ENCODE assay signal across 8 cellular contexts in genomic region chr20:35146299-35146921, GRCh38. TPM values are rescaled to one million over a fixed set of nuclear protein-coding genes. Genes with fewer than 3 reads are reported as not detected.
DNase-seq lines count a peak whose midpoint lies in the region; ATAC-seq and TF ChIP-seq lines count a peak whose summit lies in the region.

No MANE protein-coding gene starts in this region.

- peak overlapping the region; percentile 85 for H3K4me3 ChIP-seq in SK-N-MC
- H3K4me3 ChIP-seq in ectodermal cell (ENCODE audit: insufficient read depth, low read depth, low read length), result peak overlapping the region; percentile 71
- peak overlapping the region; percentile 56 for H3K4me3 ChIP-seq in mucosa of descending colon

- H3K27me3 ChIP-seq in ectodermal cell (ENCODE audit: control insufficient read depth, insufficient read depth, low read length, poor library complexity, severe bottlenecking), result no peaks in the 10 kb centered on the region

- CTCF ChIA-PET in HEK293T (lab: Yijun Ruan, JAX), result interaction anchor here (0.6 to 3.5 kb wide), 8 partner anchors 24 to 1211 kb away, joined by 3 to 15 read pairs (median 4); no protein-coding TSS in a partner anchor

- ATAC-seq in mucosa of descending colon (peak; percentile 56), GM18520 (IDR thresholded peaks at IDR 0.05; ENCODE audit: unreplicated experiment) (no peak)

- no peak overlapping the region for H3K27ac ChIP-seq in SK-N-MC
- H3K27ac ChIP-seq in ectodermal cell (ENCODE audit: insufficient read depth, low read depth, low read length, poor library complexity, severe bottlenecking), result no peak overlapping the region

- POLR2A ChIA-PET in HEK293T (lab: Yijun Ruan, JAX), result interaction anchor here (1.1 kb wide), 1 partner anchor 20 kb away, joined by 3 read pairs; no protein-coding TSS in a partner anchor

- peak; percentile 23 for DNase-seq in Daoy (ENCODE audit: low read depth)
- DNase-seq in HEK293T (ENCODE audit: extremely low spot score), result peak; percentile 50
- no peak for DNase-seq in SK-N-MC (ENCODE audit: low read depth, low spot score)
- DNase-seq in mucosa of descending colon, result peak; percentile 43 to 69 (median 61)
- DNase-seq in GDM1 (lab: John Stamatoyannopoulos, UW), result no peak
- DNase-seq in cerebellar nuclear complex (lab: John Stamatoyannopoulos, UW), result no peak

- H3K36me3 ChIP-seq in SK-N-MC (ENCODE audit: insufficient read depth, low read length) (no peaks in the 10 kb centered on the region; the same call in 1 of the 2 replicates), ectodermal cell (ENCODE audit: control insufficient read depth, insufficient read depth, low read length) (peaks cover 3% of the 10 kb centered on the region), mucosa of descending colon (ENCODE audit: low read depth) (no peaks in the 10 kb centered on the region)

- WGBS in ectodermal cell, 2 experiments, result 5 to 7% methylated on average over 23 of the region's 23 CpGs

- H3K9me3 ChIP-seq in SK-N-MC (ENCODE audit: low read depth, low read length), result no peaks in the 10 kb centered on the region
- H3K9me3 ChIP-seq in ectodermal cell (ENCODE audit: control insufficient read depth, low read length), result no peaks in the 10 kb centered on the region
- no peaks in the 10 kb centered on the region for H3K9me3 ChIP-seq in mucosa of descending colon

- H3K9ac ChIP-seq in SK-N-MC (ENCODE audit: insufficient read length), result peak overlapping the region; percentile 65

- no peaks in the 10 kb centered on the region for H3K4me1 ChIP-seq in ectodermal cell (ENCODE audit: control insufficient read depth, insufficient read depth, low read length)
- peaks cover 4% of the 10 kb centered on the region for H3K4me1 ChIP-seq in mucosa of descending colon (ENCODE audit: low read depth)

- no peak for TF ChIP-seq CTCF in mucosa of descending colon (IDR thresholded peaks at IDR 0.05)

- intact Hi-C loops in mucosa of descending colon (cut with DNase I, micrococcal nuclease), result loop anchor here in 1 of 2 donors (10.0 kb wide), 1 partner anchor 68 kb away; no protein-coding TSS in a partner anchor

TF ChIP-seq in HEK293T, 16 proteins besides CTCF, POLR2A, EP300 and RAD21:
- TF ChIP-seq ARNT (IDR thresholded peaks at IDR 0.05) (no peak), LEF1 (IDR thresholded peaks at IDR 0.05; ENCODE audit: borderline replicate concordance) (no peak), L3MBTL2 (conservative IDR thresholded peaks at IDR 0.05) (no peak), BHLHE40 (IDR thresholded peaks at IDR 0.05; ENCODE audit: borderline replicate concordance) (no peak), TARDBP (IDR thresholded peaks at IDR 0.05) (no peak), NFRKB (IDR thresholded peaks at IDR 0.05) (no peak), HDGF (IDR thresholded peaks at IDR 0.05; ENCODE audit: borderline replicate concordance) (no peak)

RNA-seq across cellular contexts. Expression of gene EDEM2, which starts 0.7 kb away (rescaled TPM):
- 22.7 and 25.9 TPM in 2 replicates for total RNA-seq in Daoy (2014; rRNA removed; shearing (Covaris generic))
- polyA plus RNA-seq in ectodermal cell (2013, experiment 1 of 4), result 17.6 TPM
- 18.0 TPM for polyA plus RNA-seq in ectodermal cell (2013, experiment 2 of 4)
- 14.5 TPM for polyA plus RNA-seq in ectodermal cell (2013, experiment 3 of 4)
- 16.1 TPM for polyA plus RNA-seq in ectodermal cell (2013, experiment 4 of 4)
- total RNA-seq in mucosa of descending colon, result 10 to 100 TPM; 17.9 to 32.1 (median 22.5) TPM

RNA-seq across cellular contexts. Expression of gene PROCR, which starts 25.5 kb away (rescaled TPM):
- total RNA-seq in Daoy (2014; rRNA removed; shearing (Covaris generic)), result 20.9 and 21.8 TPM in 2 replicates
- 5.2 TPM for polyA plus RNA-seq in ectodermal cell (2013, experiment 1 of 4)
- polyA plus RNA-seq in ectodermal cell (2013, experiment 2 of 4), result 4.0 TPM
- 6.1 TPM for polyA plus RNA-seq in ectodermal cell (2013, experiment 3 of 4)
- 5.1 TPM for polyA plus RNA-seq in ectodermal cell (2013, experiment 4 of 4)
- total RNA-seq in mucosa of descending colon, result 10 to 100 TPM in 2 of 3 donors, 1 to 10 TPM in 1; 6.1 to 15.0 (median 11.7) TPM

RNA-seq across cellular contexts. Expression of gene TRPC4AP, which starts 53.8 kb away (rescaled TPM):
- 20.2 and 25.7 TPM in 2 replicates for total RNA-seq in Daoy (2014; rRNA removed; shearing (Covaris generic))
- 88.5 TPM for polyA plus RNA-seq in ectodermal cell (2013, experiment 1 of 4)
- 98.5 TPM for polyA plus RNA-seq in ectodermal cell (2013, experiment 2 of 4)
- 72.2 TPM for polyA plus RNA-seq in ectodermal cell (2013, experiment 3 of 4)
- 81.5 TPM for polyA plus RNA-seq in ectodermal cell (2013, experiment 4 of 4)
- total RNA-seq in mucosa of descending colon, result 10 to 100 TPM; 49.6 to 60.5 (median 53.8) TPM

Comparison
In these comparisons a context has a peak if more than half of its experiments do, and no peak if none do; other contexts are left out.
1. DNase-seq: peak in Daoy (single experiment), HEK293T (single experiment) and mucosa of descending colon (3 of 3); none in SK-N-MC (single experiment), GDM1 (single experiment) and cerebellar nuclear complex (0 of 2).
2. Peak in every context shown above with its lines, with median percentiles within 50 percentile points of each other: H3K4me3 ChIP-seq.